Comparison of ENCODE assay signal across 17 cellular contexts in genomic region chr12:45220366-45220931, GRCh38. TPM values are rescaled to one million over a fixed set of nuclear protein-coding genes. Genes with fewer than 3 reads are reported as not detected.
DNase-seq lines count a peak whose midpoint lies in the region; ATAC-seq, FAIRE-seq and TF ChIP-seq lines count a peak whose summit lies in the region.
"Had no signal": no experiment of that assay in that cellular context is flagged by ENCODE, and none has a peak within 500 bp of the region (broad histone marks: within the 10 kb centered on the region; RNA-seq: fewer than 3 reads in every experiment).

No MANE protein-coding gene starts in this region.

- H3K4me3 Mint-ChIP-seq in memory B cell, result no peak overlapping the region
- H3K4me3 Mint-ChIP-seq: activated CD4-positive, alpha-beta memory T cell treated with anti-CD3 and anti-CD28 coated beads, Interleukin-2, amount 10 ng/mL, durations not matched to agents 7 days and 5 days; activated naive CD8-positive, alpha-beta T cell; activated T-cell treated with anti-CD3 and anti-CD28 coated beads, Interleukin-2, amount 50 U/mL, for 4 hours had no signal

- dilution Hi-C loops in mammary epithelial cell (cut with HindIII; ENCODE audit: low sequenced_read_pairs), result no loop called here

- H3K36me3 ChIP-seq in mammary epithelial cell (ENCODE audit: insufficient read depth, low read length), result no peaks in the 10 kb centered on the region
- H3K36me3 ChIP-seq: uterus had no signal

- ATAC-seq in A549, result no peak
- no peak for ATAC-seq in memory B cell (ENCODE audit: low read depth)
- no peak for ATAC-seq in HG02623 (IDR thresholded peaks at IDR 0.05; ENCODE audit: unreplicated experiment)
- ATAC-seq: activated T-cell treated with anti-CD3 and anti-CD28 coated beads, Interleukin-2, amount 50 U/mL, for 4 hours; naive thymus-derived CD8-positive, alpha-beta T cell; stimulated activated naive CD8-positive, alpha-beta T cell treated with anti-CD3 and anti-CD28 coated beads, Interleukin-15, Interleukin-2, amounts not matched to agents 100 U/mL and 50 U/mL, for 24 hours had no signal

- H4K20me1 ChIP-seq in mammary epithelial cell (ENCODE audit: insufficient read depth, low read length), result no peaks in the 10 kb centered on the region

- TF ChIP-seq RAD21 in A549 (conservative IDR thresholded peaks at IDR 0.05 in 1 of 2, IDR thresholded peaks at IDR 0.05 in 1 of 2) (no peak), Ishikawa (IDR thresholded peaks at IDR 0.05; ENCODE audit: low read depth) (no peak)

- BruUV-seq in mammary epithelial cell (replicated peaks; lab: Mats Ljungman, UMichigan), result no TSS peak

- H3K9me3 Mint-ChIP-seq in memory B cell, result no peaks in the 10 kb centered on the region
- H3K9me3 Mint-ChIP-seq: activated CD4-positive, alpha-beta memory T cell treated with anti-CD3 and anti-CD28 coated beads, Interleukin-2, amount 10 ng/mL, durations not matched to agents 7 days and 5 days; activated T-cell treated with anti-CD3 and anti-CD28 coated beads, Interleukin-2, amount 50 U/mL, for 4 hours; CD4-positive, CD25-positive, alpha-beta regulatory T cell; naive thymus-derived CD8-positive, alpha-beta T cell had no signal

- in situ Hi-C loops in mammary epithelial cell (cut with MboI; ENCODE audit: low sequenced_read_pairs in 2 of 2), result loop anchor here in 1 of 2 donors (25.0 kb wide), 1 partner anchor 517 kb away; the partner anchor contains the start of gene ARID2
- in situ Hi-C loops in GM13976 (cut with MboI; ENCODE audit: low sequenced_read_pairs, unreplicated experiment), result no loop called here

- H3K4me3 ChIP-seq in A549 (no peak overlapping the region), mammary epithelial cell (replicated peaks in 1 of 3; ENCODE audit: insufficient read depth in 1 of 3, low read depth in 2 of 3, low read length in 3 of 3) (no peak overlapping the region)
- H3K4me3 ChIP-seq: uterus had no signal

- H3K27me3 Mint-ChIP-seq in memory B cell, result no peaks in the 10 kb centered on the region
- H3K27me3 Mint-ChIP-seq: activated CD4-positive, alpha-beta memory T cell treated with anti-CD3 and anti-CD28 coated beads, Interleukin-2, amount 10 ng/mL, durations not matched to agents 7 days and 5 days; activated naive CD8-positive, alpha-beta T cell; CD4-positive, CD25-positive, alpha-beta regulatory T cell; naive thymus-derived CD8-positive, alpha-beta T cell had no signal

- no peak for TF ChIP-seq CTCF in A549 (IDR thresholded peaks at IDR 0.05)
- no peak for TF ChIP-seq CTCF in mammary epithelial cell (conservative IDR thresholded peaks at IDR 0.05 in 1 of 2, IDR thresholded peaks at IDR 0.05 in 1 of 2; ENCODE audit: extremely low read depth in 1 of 2, insufficient read depth in 1 of 2, low read depth in 1 of 2, low read length in 2 of 2)
- no peak for TF ChIP-seq CTCF in GM13976 (IDR thresholded peaks at IDR 0.05; ENCODE audit: borderline replicate concordance, control extremely low read depth, extremely low read depth, insufficient read depth, missing control alignments)

- H3K27ac ChIP-seq in A549 (0 out of 6 replicates have a peak overlapping the region, but pooled peaks of 1 of the 2 experiments have one; percentile 14), mammary epithelial cell (ENCODE audit: insufficient read depth, low read depth, low read length) (peak overlapping the region; percentile 67)

- peak overlapping the region; percentile 29 for H3K27ac Mint-ChIP-seq in memory B cell
- H3K27ac Mint-ChIP-seq: activated CD4-positive, alpha-beta memory T cell treated with anti-CD3 and anti-CD28 coated beads, Interleukin-2, amount 10 ng/mL, durations not matched to agents 7 days and 5 days; activated naive CD8-positive, alpha-beta T cell had no signal

- peaks cover 95% of the 10 kb centered on the region for H3K79me2 ChIP-seq in mammary epithelial cell (ENCODE audit: insufficient read depth, low read length)

- H3K9ac ChIP-seq in mammary epithelial cell (ENCODE audit: insufficient read depth, low read length), result no peak overlapping the region

- H3K4me2 ChIP-seq in A549 (peak overlapping the region; percentile 84; the same call in 2 of the 3 replicates), mammary epithelial cell (ENCODE audit: insufficient read depth, low read depth, low read length) (peak overlapping the region; percentile 3)

- H3K9me3 ChIP-seq in A549 (no peaks in the 10 kb centered on the region), mammary epithelial cell (replicated peaks; ENCODE audit: insufficient read depth, low read length) (no peaks in the 10 kb centered on the region)
- H3K9me3 ChIP-seq: uterus had no signal

- H2AFZ ChIP-seq in mammary epithelial cell (ENCODE audit: low read depth, low read length), result no peak overlapping the region

- H3K4me1 ChIP-seq in A549 (peaks cover 32% of the 10 kb centered on the region), mammary epithelial cell (ENCODE audit: insufficient read depth, low read length) (peaks cover 30% of the 10 kb centered on the region)

- TF ChIP-seq EP300 in A549 (IDR thresholded peaks at IDR 0.05) (no peak), Ishikawa (IDR thresholded peaks at IDR 0.05; ENCODE audit: borderline replicate concordance) (no peak)

- CTCF ChIA-PET in A549 (lab: Yijun Ruan, JAX), result interaction anchor here (0.5 to 2.7 kb wide), 8 partner anchors 10 to 514 kb away, joined by 3 to 8 read pairs (median 4); no protein-coding TSS in a partner anchor
- CTCF ChIA-PET in mammary epithelial cell (lab: Charles Lee; ENCODE audit: low non-redundant PET), result no interaction called here

- peaks cover 2% of the 10 kb centered on the region for H3K36me3 Mint-ChIP-seq in memory B cell

- DNase-seq in A549 (ENCODE audit: low read depth in 1 of 2, low spot score in 1 of 2) (no peak), mammary epithelial cell (peak; percentile 92), memory B cell (ENCODE audit: low spot score in 2 of 2) (no peak), NCI-H187 treated with DMSO at 0.1 percent for 48 hours (lab: John Stamatoyannopoulos, UW) (no peak), GM13976 (ENCODE audit: low spot score) (no peak), NCI-H774 (lab: John Stamatoyannopoulos, UW) (no peak)
- DNase-seq: activated CD4-positive, alpha-beta memory T cell treated with anti-CD3 and anti-CD28 coated beads, Interleukin-2, amount 10 ng/mL, durations not matched to agents 7 days and 5 days; activated T-cell treated with anti-CD3 and anti-CD28 coated beads, Interleukin-2, amount 50 U/mL, for 4 hours; CD4-positive, CD25-positive, alpha-beta regulatory T cell; naive thymus-derived CD8-positive, alpha-beta T cell; NCI-H1417 treated with DMSO at 0.1 percent for 48 hours; stimulated activated naive CD8-positive, alpha-beta T cell treated with anti-CD3 and anti-CD28 coated beads, Interleukin-15, Interleukin-2, amounts not matched to agents 100 U/mL and 50 U/mL, for 24 hours; uterus had no signal

- FAIRE-seq in A549 (lab: Jason Lieb, UNC), result no peak
- FAIRE-seq: A204.1 had no signal

- POLR2A ChIA-PET in A549 (lab: Yijun Ruan, JAX), result no interaction called here

- H3K27me3 ChIP-seq in mammary epithelial cell (ENCODE audit: insufficient read depth, low read length), result no peaks in the 10 kb centered on the region
- H3K27me3 ChIP-seq: uterus had no signal

- TF ChIP-seq POLR2A in A549 (IDR thresholded peaks at IDR 0.05; ENCODE audit: low read length), result no peak

- intact Hi-C loops in mammary epithelial cell (cut with micrococcal nuclease), result no loop called here

- peaks cover 10% of the 10 kb centered on the region for H3K4me1 Mint-ChIP-seq in memory B cell

TF ChIP-seq in A549, 52 proteins besides CTCF, POLR2A, EP300 and RAD21:
- peak in 1 of 2 experiments; percentile 59; a peak in 3 of 4 replicates for TF ChIP-seq CEBPB (IDR thresholded peaks at IDR 0.05)
- no peak for TF ChIP-seq HMGXB4 (CRISPR knock-in tag; IDR thresholded peaks at IDR 0.05; ENCODE audit: borderline replicate concordance)

TF ChIP-seq in Ishikawa, 13 proteins besides CTCF, POLR2A, EP300 and RAD21:
- no peak for TF ChIP-seq ZBTB7A (IDR thresholded peaks at IDR 0.05; ENCODE audit: low read depth)
- no peak for TF ChIP-seq NFIC (IDR thresholded peaks at IDR 0.05)
- TF ChIP-seq TAF1 (IDR thresholded peaks at IDR 0.05; ENCODE audit: low read depth), result no peak
- TF ChIP-seq EGR1 (IDR thresholded peaks at IDR 0.05), result no peak
- peak; percentile 87 for TF ChIP-seq CEBPB (IDR thresholded peaks at IDR 0.05)
- TF ChIP-seq TEAD4 (IDR thresholded peaks at IDR 0.05), result no peak

RNA-seq across cellular contexts. Expression of gene ANO6, which starts 4.6 kb away (rescaled TPM):
- polyA plus RNA-seq in A549 (2011; rRNA removed) (80.0 and 85.4 TPM in 2 replicates), A549 (2017; fragmentation: RNase III; extraction: RNeasy Plus Mini Kit Qiagen cat#74134 plus additional on column Dnase treatment) (39.5 to 48.3 TPM (median 41.7 TPM) in 3 replicates), mammary epithelial cell (29.4 TPM)
- 17.1 and 21.2 TPM in 2 replicates for polyA plus RNA-seq in A549 (2012; cell fraction: cytosol; rRNA removed)
- 11.7 and 18.0 TPM in 2 replicates for polyA plus RNA-seq in A549 (2012; cell fraction: nucleus; rRNA removed)
- 61.3 and 62.3 TPM in 2 replicates for polyA minus RNA-seq in A549 (2011; rRNA and poly(A)+ RNA removed)
- 10 to 100 TPM; 57.0 to 77.5 TPM for total RNA-seq in mammary epithelial cell
- polyA minus RNA-seq in mammary epithelial cell, result 60.1 TPM
